In genomic region chr17:36505171-36505570, GRCh38 we compare ENCODE assay signal across 1 cellular context.
TF ChIP-seq lines count a peak whose summit lies in the region.

No MANE protein-coding gene starts in this region.

TF ChIP-seq in K562, 482 proteins besides CTCF, POLR2A, EP300 and RAD21:
- TF ChIP-seq CREB3 (tag; conservative IDR thresholded peaks at IDR 0.05; ENCODE audit: low read depth), result no peak
- TF ChIP-seq POLR2G (IDR thresholded peaks at IDR 0.05; ENCODE audit: low read depth, low read length), result 0 out of 2 replicates have a peak, but pooled peaks have one; percentile 37
